ENCODE assay signal across 1 cellular context in the genomic region with DNA sequence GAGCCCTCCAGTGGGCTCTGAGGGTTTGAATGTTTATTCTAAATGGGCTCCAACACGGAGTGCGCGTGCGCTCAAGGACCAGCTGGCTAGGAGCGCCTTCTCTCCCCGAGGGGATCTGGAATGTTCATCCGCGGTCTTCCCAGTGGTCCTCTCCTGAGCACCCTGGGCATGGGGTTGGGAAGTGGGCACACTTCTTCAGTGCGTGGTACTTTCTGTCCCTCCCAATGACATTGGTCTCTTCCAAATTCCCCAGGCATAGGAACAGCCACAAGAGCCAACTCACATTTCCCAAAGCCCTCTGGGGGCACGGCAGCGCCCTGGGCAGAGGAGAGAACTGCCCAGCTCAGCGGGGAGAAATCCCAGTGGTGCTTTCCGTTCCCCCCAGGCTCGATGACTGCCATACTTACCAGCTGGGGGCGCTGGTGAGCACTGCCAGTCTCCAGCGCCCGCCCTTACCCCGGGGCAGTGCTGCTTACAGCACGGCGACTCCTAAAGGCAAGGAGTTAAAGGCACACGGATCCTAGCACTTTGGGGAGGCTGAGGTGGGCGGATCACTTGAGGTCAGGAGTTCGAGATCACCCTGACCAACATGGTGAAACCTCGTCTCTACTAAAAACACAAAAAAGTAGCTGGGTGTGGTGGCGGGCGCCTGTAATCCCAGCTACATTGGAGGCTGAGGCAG.
TF ChIP-seq lines count a peak whose summit lies in the region.

No MANE protein-coding gene starts in this region.

TF ChIP-seq in K562, 482 proteins besides CTCF, POLR2A, EP300 and RAD21 (continued from another document and continues in another):
- TF ChIP-seq, protein P1, sequence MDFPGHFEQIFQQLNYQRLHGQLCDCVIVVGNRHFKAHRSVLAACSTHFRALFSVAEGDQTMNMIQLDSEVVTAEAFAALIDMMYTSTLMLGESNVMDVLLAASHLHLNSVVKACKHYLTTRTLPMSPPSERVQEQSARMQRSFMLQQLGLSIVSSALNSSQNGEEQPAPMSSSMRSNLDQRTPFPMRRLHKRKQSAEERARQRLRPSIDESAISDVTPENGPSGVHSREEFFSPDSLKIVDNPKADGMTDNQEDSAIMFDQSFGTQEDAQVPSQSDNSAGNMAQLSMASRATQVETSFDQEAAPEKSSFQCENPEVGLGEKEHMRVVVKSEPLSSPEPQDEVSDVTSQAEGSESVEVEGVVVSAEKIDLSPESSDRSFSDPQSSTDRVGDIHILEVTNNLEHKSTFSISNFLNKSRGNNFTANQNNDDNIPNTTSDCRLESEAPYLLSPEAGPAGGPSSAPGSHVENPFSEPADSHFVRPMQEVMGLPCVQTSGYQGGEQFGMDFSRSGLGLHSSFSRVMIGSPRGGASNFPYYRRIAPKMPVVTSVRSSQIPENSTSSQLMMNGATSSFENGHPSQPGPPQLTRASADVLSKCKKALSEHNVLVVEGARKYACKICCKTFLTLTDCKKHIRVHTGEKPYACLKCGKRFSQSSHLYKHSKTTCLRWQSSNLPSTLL (IDR thresholded peaks at IDR 0.05): peak; percentile 97
- no peak for TF ChIP-seq SP2 (IDR thresholded peaks at IDR 0.05; ENCODE audit: extremely low read depth, low read depth, low read length, poor library complexity, severe bottlenecking)
- TF ChIP-seq CCAR2 (IDR thresholded peaks at IDR 0.05; ENCODE audit: low read depth, low read length): no peak
- no peak for TF ChIP-seq ZNF830 (CRISPR knock-in tag; IDR thresholded peaks at IDR 0.05)
- TF ChIP-seq, protein P2, sequence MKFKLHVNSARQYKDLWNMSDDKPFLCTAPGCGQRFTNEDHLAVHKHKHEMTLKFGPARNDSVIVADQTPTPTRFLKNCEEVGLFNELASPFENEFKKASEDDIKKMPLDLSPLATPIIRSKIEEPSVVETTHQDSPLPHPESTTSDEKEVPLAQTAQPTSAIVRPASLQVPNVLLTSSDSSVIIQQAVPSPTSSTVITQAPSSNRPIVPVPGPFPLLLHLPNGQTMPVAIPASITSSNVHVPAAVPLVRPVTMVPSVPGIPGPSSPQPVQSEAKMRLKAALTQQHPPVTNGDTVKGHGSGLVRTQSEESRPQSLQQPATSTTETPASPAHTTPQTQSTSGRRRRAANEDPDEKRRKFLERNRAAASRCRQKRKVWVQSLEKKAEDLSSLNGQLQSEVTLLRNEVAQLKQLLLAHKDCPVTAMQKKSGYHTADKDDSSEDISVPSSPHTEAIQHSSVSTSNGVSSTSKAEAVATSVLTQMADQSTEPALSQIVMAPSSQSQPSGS (CRISPR knock-in tag; IDR thresholded peaks at IDR 0.05): no peak
- TF ChIP-seq ZNF143 (CRISPR knock-in tag; IDR thresholded peaks at IDR 0.05): no peak
- TF ChIP-seq, protein P3, sequence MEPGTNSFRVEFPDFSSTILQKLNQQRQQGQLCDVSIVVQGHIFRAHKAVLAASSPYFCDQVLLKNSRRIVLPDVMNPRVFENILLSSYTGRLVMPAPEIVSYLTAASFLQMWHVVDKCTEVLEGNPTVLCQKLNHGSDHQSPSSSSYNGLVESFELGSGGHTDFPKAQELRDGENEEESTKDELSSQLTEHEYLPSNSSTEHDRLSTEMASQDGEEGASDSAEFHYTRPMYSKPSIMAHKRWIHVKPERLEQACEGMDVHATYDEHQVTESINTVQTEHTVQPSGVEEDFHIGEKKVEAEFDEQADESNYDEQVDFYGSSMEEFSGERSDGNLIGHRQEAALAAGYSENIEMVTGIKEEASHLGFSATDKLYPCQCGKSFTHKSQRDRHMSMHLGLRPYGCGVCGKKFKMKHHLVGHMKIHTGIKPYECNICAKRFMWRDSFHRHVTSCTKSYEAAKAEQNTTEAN (CRISPR knock-in tag; IDR thresholded peaks at IDR 0.05): 0 out of 2 replicates have a peak, but pooled peaks have one; percentile 52
- TF ChIP-seq, protein P4, sequence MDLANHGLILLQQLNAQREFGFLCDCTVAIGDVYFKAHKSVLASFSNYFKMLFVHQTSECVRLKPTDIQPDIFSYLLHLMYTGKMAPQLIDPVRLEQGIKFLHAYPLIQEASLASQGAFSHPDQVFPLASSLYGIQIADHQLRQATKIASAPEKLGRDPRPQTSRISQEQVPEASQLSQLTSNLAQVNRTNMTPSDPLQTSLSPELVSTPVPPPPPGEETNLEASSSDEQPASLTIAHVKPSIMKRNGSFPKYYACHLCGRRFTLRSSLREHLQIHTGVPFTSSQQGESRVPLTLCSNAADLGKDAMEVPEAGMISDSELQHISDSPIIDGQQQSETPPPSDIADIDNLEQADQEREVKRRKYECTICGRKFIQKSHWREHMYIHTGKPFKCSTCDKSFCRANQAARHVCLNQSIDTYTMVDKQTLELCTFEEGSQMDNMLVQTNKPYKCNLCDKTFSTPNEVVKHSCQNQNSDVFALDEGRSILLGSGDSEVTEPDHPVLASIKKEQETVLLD (IDR thresholded peaks at IDR 0.05): peak; percentile 53
- TF ChIP-seq TCF7L2 (IDR thresholded peaks at IDR 0.05; ENCODE audit: low read depth, low read length): no peak
- TF ChIP-seq CSDE1 (IDR thresholded peaks at IDR 0.05): no peak
- 0 out of 2 replicates have a peak, but pooled peaks have one; percentile 17 for TF ChIP-seq SOX6 (IDR thresholded peaks at IDR 0.05)
- no peak for TF ChIP-seq ZNF551 (CRISPR knock-in tag; IDR thresholded peaks at IDR 0.05)
- TF ChIP-seq, protein P5, sequence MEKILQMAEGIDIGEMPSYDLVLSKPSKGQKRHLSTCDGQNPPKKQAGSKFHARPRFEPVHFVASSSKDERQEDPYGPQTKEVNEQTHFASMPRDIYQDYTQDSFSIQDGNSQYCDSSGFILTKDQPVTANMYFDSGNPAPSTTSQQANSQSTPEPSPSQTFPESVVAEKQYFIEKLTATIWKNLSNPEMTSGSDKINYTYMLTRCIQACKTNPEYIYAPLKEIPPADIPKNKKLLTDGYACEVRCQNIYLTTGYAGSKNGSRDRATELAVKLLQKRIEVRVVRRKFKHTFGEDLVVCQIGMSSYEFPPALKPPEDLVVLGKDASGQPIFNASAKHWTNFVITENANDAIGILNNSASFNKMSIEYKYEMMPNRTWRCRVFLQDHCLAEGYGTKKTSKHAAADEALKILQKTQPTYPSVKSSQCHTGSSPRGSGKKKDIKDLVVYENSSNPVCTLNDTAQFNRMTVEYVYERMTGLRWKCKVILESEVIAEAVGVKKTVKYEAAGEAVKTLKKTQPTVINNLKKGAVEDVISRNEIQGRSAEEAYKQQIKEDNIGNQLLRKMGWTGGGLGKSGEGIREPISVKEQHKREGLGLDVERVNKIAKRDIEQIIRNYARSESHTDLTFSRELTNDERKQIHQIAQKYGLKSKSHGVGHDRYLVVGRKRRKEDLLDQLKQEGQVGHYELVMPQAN (IDR thresholded peaks at IDR 0.05; ENCODE audit: borderline replicate concordance): no peak
- TF ChIP-seq DNMT1 (IDR thresholded peaks at IDR 0.05): no peak
- TF ChIP-seq POLR2H (tag; IDR thresholded peaks at IDR 0.05; ENCODE audit: low read depth): no peak
- no peak for TF ChIP-seq ZNF134 (CRISPR knock-in tag; conservative IDR thresholded peaks at IDR 0.05)
- TF ChIP-seq ZKSCAN1 (IDR thresholded peaks at IDR 0.05; ENCODE audit: low read depth, low read length): no peak
- TF ChIP-seq CBX8 (IDR thresholded peaks at IDR 0.05; ENCODE audit: borderline replicate concordance, extremely low read depth, low read depth, low read length, poor library complexity, severe bottlenecking): no peak
- TF ChIP-seq, protein P6, sequence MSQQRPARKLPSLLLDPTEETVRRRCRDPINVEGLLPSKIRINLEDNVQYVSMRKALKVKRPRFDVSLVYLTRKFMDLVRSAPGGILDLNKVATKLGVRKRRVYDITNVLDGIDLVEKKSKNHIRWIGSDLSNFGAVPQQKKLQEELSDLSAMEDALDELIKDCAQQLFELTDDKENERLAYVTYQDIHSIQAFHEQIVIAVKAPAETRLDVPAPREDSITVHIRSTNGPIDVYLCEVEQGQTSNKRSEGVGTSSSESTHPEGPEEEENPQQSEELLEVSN (IDR thresholded peaks at IDR 0.05; ENCODE audit: borderline replicate concordance in 1 of 2, extremely low read depth in 1 of 2, insufficient read depth in 1 of 2, insufficient read length in 1 of 2, low read depth in 1 of 2, low read length in 1 of 2, poor library complexity in 1 of 2, severe bottlenecking in 1 of 2): no peak
- peak; percentile 99 for TF ChIP-seq CC2D1A (IDR thresholded peaks at IDR 0.05)
- TF ChIP-seq, protein P7, sequence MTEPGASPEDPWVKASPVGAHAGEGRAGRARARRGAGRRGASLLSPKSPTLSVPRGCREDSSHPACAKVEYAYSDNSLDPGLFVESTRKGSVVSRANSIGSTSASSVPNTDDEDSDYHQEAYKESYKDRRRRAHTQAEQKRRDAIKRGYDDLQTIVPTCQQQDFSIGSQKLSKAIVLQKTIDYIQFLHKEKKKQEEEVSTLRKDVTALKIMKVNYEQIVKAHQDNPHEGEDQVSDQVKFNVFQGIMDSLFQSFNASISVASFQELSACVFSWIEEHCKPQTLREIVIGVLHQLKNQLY (CRISPR knock-in tag; conservative IDR thresholded peaks at IDR 0.05): no peak
- TF ChIP-seq, protein P8, sequence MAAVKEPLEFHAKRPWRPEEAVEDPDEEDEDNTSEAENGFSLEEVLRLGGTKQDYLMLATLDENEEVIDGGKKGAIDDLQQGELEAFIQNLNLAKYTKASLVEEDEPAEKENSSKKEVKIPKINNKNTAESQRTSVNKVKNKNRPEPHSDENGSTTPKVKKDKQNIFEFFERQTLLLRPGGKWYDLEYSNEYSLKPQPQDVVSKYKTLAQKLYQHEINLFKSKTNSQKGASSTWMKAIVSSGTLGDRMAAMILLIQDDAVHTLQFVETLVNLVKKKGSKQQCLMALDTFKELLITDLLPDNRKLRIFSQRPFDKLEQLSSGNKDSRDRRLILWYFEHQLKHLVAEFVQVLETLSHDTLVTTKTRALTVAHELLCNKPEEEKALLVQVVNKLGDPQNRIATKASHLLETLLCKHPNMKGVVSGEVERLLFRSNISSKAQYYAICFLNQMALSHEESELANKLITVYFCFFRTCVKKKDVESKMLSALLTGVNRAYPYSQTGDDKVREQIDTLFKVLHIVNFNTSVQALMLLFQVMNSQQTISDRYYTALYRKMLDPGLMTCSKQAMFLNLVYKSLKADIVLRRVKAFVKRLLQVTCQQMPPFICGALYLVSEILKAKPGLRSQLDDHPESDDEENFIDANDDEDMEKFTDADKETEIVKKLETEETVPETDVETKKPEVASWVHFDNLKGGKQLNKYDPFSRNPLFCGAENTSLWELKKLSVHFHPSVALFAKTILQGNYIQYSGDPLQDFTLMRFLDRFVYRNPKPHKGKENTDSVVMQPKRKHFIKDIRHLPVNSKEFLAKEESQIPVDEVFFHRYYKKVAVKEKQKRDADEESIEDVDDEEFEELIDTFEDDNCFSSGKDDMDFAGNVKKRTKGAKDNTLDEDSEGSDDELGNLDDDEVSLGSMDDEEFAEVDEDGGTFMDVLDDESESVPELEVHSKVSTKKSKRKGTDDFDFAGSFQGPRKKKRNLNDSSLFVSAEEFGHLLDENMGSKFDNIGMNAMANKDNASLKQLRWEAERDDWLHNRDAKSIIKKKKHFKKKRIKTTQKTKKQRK (IDR thresholded peaks at IDR 0.05; ENCODE audit: borderline replicate concordance, low read depth, low read length): no peak
- TF ChIP-seq NCOA2 (IDR thresholded peaks at IDR 0.05; ENCODE audit: partially characterized antibody in 2 of 2): no peak
- no peak for TF ChIP-seq ZNF586 (CRISPR knock-in tag; conservative IDR thresholded peaks at IDR 0.05)
- peak; percentile 58; the same call in 1 of the 2 replicates for TF ChIP-seq ZNF24 (IDR thresholded peaks at IDR 0.05)
- TF ChIP-seq ZNF23 (CRISPR knock-in tag; IDR thresholded peaks at IDR 0.05): no peak
- TF ChIP-seq, protein P9, sequence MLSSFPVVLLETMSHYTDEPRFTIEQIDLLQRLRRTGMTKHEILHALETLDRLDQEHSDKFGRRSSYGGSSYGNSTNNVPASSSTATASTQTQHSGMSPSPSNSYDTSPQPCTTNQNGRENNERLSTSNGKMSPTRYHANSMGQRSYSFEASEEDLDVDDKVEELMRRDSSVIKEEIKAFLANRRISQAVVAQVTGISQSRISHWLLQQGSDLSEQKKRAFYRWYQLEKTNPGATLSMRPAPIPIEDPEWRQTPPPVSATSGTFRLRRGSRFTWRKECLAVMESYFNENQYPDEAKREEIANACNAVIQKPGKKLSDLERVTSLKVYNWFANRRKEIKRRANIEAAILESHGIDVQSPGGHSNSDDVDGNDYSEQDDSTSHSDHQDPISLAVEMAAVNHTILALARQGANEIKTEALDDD (IDR thresholded peaks at IDR 0.05): no peak
- TF ChIP-seq, protein P10, sequence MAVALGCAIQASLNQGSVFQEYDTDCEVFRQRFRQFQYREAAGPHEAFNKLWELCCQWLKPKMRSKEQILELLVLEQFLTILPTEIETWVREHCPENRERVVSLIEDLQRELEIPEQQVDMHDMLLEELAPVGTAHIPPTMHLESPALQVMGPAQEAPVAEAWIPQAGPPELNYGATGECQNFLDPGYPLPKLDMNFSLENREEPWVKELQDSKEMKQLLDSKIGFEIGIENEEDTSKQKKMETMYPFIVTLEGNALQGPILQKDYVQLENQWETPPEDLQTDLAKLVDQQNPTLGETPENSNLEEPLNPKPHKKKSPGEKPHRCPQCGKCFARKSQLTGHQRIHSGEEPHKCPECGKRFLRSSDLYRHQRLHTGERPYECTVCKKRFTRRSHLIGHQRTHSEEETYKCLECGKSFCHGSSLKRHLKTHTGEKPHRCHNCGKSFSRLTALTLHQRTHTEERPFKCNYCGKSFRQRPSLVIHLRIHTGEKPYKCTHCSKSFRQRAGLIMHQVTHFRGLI (CRISPR knock-in tag; IDR thresholded peaks at IDR 0.05): no peak
- no peak for TF ChIP-seq NFE2 (IDR thresholded peaks at IDR 0.05; ENCODE audit: low read depth)
- no peak for TF ChIP-seq ZNF644 (tag; IDR thresholded peaks at IDR 0.05; ENCODE audit: low read depth)
- TF ChIP-seq TBL1XR1 (IDR thresholded peaks at IDR 0.05; ENCODE audit: low read length in 2 of 2): no peak
- peak in 1 of 2 experiments; percentile 59; a peak in 1 of 4 replicates for TF ChIP-seq RCOR1 (IDR thresholded peaks at IDR 0.05; ENCODE audit: borderline replicate concordance in 1 of 2, low read depth in 2 of 2, low read length in 2 of 2)
- TF ChIP-seq ZFPM2 (CRISPR knock-in tag; IDR thresholded peaks at IDR 0.05): no peak
- no peak for TF ChIP-seq ZNF311 (CRISPR knock-in tag; IDR thresholded peaks at IDR 0.05)
- TF ChIP-seq KLF16 (IDR thresholded peaks at IDR 0.05): peak; percentile 55
- TF ChIP-seq, protein P11, sequence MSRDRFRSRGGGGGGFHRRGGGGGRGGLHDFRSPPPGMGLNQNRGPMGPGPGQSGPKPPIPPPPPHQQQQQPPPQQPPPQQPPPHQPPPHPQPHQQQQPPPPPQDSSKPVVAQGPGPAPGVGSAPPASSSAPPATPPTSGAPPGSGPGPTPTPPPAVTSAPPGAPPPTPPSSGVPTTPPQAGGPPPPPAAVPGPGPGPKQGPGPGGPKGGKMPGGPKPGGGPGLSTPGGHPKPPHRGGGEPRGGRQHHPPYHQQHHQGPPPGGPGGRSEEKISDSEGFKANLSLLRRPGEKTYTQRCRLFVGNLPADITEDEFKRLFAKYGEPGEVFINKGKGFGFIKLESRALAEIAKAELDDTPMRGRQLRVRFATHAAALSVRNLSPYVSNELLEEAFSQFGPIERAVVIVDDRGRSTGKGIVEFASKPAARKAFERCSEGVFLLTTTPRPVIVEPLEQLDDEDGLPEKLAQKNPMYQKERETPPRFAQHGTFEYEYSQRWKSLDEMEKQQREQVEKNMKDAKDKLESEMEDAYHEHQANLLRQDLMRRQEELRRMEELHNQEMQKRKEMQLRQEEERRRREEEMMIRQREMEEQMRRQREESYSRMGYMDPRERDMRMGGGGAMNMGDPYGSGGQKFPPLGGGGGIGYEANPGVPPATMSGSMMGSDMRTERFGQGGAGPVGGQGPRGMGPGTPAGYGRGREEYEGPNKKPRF (IDR thresholded peaks at IDR 0.05; ENCODE audit: low read depth, low read length): no peak
- TF ChIP-seq ZNF12 (CRISPR knock-in tag; IDR thresholded peaks at IDR 0.05): no peak
- TF ChIP-seq, protein P12, sequence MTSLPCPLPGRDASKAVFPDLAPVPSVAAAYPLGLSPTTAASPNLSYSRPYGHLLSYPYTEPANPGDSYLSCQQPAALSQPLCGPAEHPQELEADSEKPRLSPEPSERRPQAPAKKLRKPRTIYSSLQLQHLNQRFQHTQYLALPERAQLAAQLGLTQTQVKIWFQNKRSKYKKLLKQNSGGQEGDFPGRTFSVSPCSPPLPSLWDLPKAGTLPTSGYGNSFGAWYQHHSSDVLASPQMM (CRISPR knock-in tag; IDR thresholded peaks at IDR 0.05): no peak
